In genomic region chr5:173823721-173824567, GRCh38 we compare ENCODE assay signal across 8 cellular contexts.
DNase-seq lines count a peak whose midpoint lies in the region; ATAC-seq and TF ChIP-seq lines count a peak whose summit lies in the region.

No MANE protein-coding gene starts in this region.

- no peak overlapping the region for H2AFZ ChIP-seq in PC-9
- H2AFZ ChIP-seq in neuronal stem cell (ENCODE audit: low read length): no peak overlapping the region

- H2BK15ac ChIP-seq in neuronal stem cell (ENCODE audit: low read length): no peak overlapping the region

- H2AK5ac ChIP-seq in neuronal stem cell (ENCODE audit: low read depth, low read length): peak overlapping the region; percentile 10

- H4K20me1 ChIP-seq in PC-9 (ENCODE audit: insufficient read depth): no peaks in the 10 kb centered on the region

- no peaks in the 10 kb centered on the region for H3K27me3 Mint-ChIP-seq in Caco-2 (ENCODE audit: insufficient read depth, unreplicated experiment)

- H3K9ac ChIP-seq in neuronal stem cell (ENCODE audit: low read depth, low read length, poor library complexity): no peak overlapping the region

- H3K27me3 ChIP-seq in Caco-2 (replicated peaks; ENCODE audit: control insufficient read depth, insufficient read depth, low read length) (no peaks in the 10 kb centered on the region), PC-9 (ENCODE audit: insufficient read depth, low read depth) (no peaks in the 10 kb centered on the region), esophagus (ENCODE audit: control insufficient read depth in 1 of 2, insufficient read depth in 2 of 2, low read length in 2 of 2) (no peaks in the 10 kb centered on the region), neuronal stem cell (ENCODE audit: control insufficient read depth in 3 of 3, insufficient read depth in 3 of 3, low read depth in 1 of 3, low read length in 3 of 3) (peaks cover 0 to 4% (median 0%) of the 10 kb centered on the region in 3 experiments)

- no peaks in the 10 kb centered on the region for H3K9me2 ChIP-seq in PC-9 (ENCODE audit: insufficient read depth)

- no peak overlapping the region for H2BK120ac ChIP-seq in neuronal stem cell (ENCODE audit: low read depth, low read length)

- no peak overlapping the region for H2BK12ac ChIP-seq in neuronal stem cell (ENCODE audit: low read length)

- no peak overlapping the region for H3K4me3 ChIP-seq in Caco-2 (ENCODE audit: low read depth, low read length)
- H3K4me3 ChIP-seq in PC-9: peak overlapping the region; percentile 25; the same call in 1 of the 2 replicates
- H3K4me3 ChIP-seq in esophagus (ENCODE audit: low read depth in 1 of 2, low read length in 2 of 2): no peak overlapping the region
- H3K4me3 ChIP-seq in neuronal stem cell (ENCODE audit: low read length in 2 of 2): no peak overlapping the region

- peaks cover 21% of the 10 kb centered on the region for H3K9me3 Mint-ChIP-seq in Caco-2 (ENCODE audit: unreplicated experiment)

- no peak overlapping the region for H3K23ac ChIP-seq in neuronal stem cell (ENCODE audit: low read depth, low read length, poor library complexity)

- H3K27ac ChIP-seq in PC-9 (peak overlapping the region; percentile 77), esophagus (ENCODE audit: low read depth in 2 of 2, low read length in 1 of 2) (peak overlapping the region; percentile 62 to 68), neuronal stem cell (replicated peaks; ENCODE audit: low read length) (no peak overlapping the region)

- intact Hi-C loops in Caco-2 (cut with micrococcal nuclease; ENCODE audit: unreplicated experiment): loop anchor here (1.0 to 5.0 kb wide), 9 partner anchors 33 to 207 kb away; partner anchors contain the start of gene BOD1
- intact Hi-C loops in PC-9 (cut with micrococcal nuclease; ENCODE audit: unreplicated experiment): loop anchor here (1.0 to 10.0 kb wide), 12 partner anchors 21 to 499 kb away; partner anchors contain the start of gene STC2

- no peak overlapping the region for H3K14ac ChIP-seq in neuronal stem cell (ENCODE audit: low read length)

- BruUV-seq in Caco-2 (replicated peaks; lab: Mats Ljungman, UMichigan) (TSS peak; percentile 79), PC-9 (replicated peaks; lab: Mats Ljungman, UMichigan) (TSS peak; percentile 74)

- peak overlapping the region; percentile 61 for H3K4me3 Mint-ChIP-seq in Caco-2 (ENCODE audit: unreplicated experiment)

- H3K36me3 Mint-ChIP-seq in Caco-2 (ENCODE audit: insufficient read depth, unreplicated experiment): peaks cover 6% of the 10 kb centered on the region

- no peaks in the 10 kb centered on the region for H3K79me2 ChIP-seq in PC-9 (ENCODE audit: low read depth)

- H3F3A ChIP-seq in PC-9 (ENCODE audit: insufficient read depth, low read depth): peaks cover 24% of the 10 kb centered on the region; the same call in 1 of the 2 replicates

- ATAC-seq in GM19463 (IDR thresholded peaks at IDR 0.05; ENCODE audit: unreplicated experiment): no peak

- peaks cover 49% of the 10 kb centered on the region for H3K4me1 Mint-ChIP-seq in Caco-2 (ENCODE audit: low read depth, unreplicated experiment)

- POLR2A ChIA-PET in Caco-2 (lab: Charles Lee): interaction anchor here (0.6 to 1.7 kb wide), 6 partner anchors 58 to 496 kb away, joined by 3 to 9 read pairs (median 3); partner anchors contain the start of genes CPEB4 and STC2
- POLR2A ChIA-PET in PC-9 (lab: Charles Lee; ENCODE audit: unreplicated experiment): interaction anchor here (0.5 to 1.2 kb wide), 5 partner anchors 29 to 1053 kb away, joined by 3 to 11 read pairs (median 6); no protein-coding TSS in a partner anchor

- DNase-seq in Caco-2 (peak; percentile 91), PC-9 (peak; percentile 82 to 98), neuronal stem cell (ENCODE audit: low spot score) (peak; percentile 5), NOMO-1 treated with DMSO at 0.1 percent for 48 hours (lab: John Stamatoyannopoulos, UW; ENCODE audit: unreplicated experiment) (no peak), NCI-H1694 (lab: John Stamatoyannopoulos, UW) (no peak), NCI-H2029 (lab: John Stamatoyannopoulos, UW) (no peak)

- no peak overlapping the region for H4K91ac ChIP-seq in neuronal stem cell (ENCODE audit: low read depth, low read length, poor library complexity)

- no peaks in the 10 kb centered on the region for H3K9me3 ChIP-seq in Caco-2
- H3K9me3 ChIP-seq in PC-9 (ENCODE audit: insufficient read depth, low read depth): no peaks in the 10 kb centered on the region; the same call in 1 of the 2 replicates
- no peaks in the 10 kb centered on the region for H3K9me3 ChIP-seq in esophagus (ENCODE audit: control insufficient read depth in 2 of 2, insufficient read depth in 1 of 2, low read depth in 1 of 2, low read length in 1 of 2)
- no peaks in the 10 kb centered on the region for H3K9me3 ChIP-seq in neuronal stem cell (replicated peaks in 1 of 2; ENCODE audit: control insufficient read depth in 2 of 2, insufficient read depth in 1 of 2, low read depth in 1 of 2, low read length in 2 of 2)

- H4K8ac ChIP-seq in neuronal stem cell (ENCODE audit: low read depth, low read length): no peak overlapping the region

- H2BK5ac ChIP-seq in neuronal stem cell (ENCODE audit: low read length): no peak overlapping the region

- TF ChIP-seq CTCF in Caco-2 (IDR thresholded peaks at IDR 0.05; ENCODE audit: insufficient read depth in 1 of 2, low read depth in 1 of 2, low read length in 1 of 2, severe bottlenecking in 1 of 2, unreplicated experiment in 1 of 2): no peak
- no peak for TF ChIP-seq CTCF in PC-9 (conservative IDR thresholded peaks at IDR 0.05)

- H3K27ac Mint-ChIP-seq in Caco-2 (ENCODE audit: unreplicated experiment): peak overlapping the region; percentile 95

- CTCF ChIA-PET in Caco-2 (lab: Charles Lee) (interaction anchor here (0.7 to 1.5 kb wide), 5 partner anchors 48 to 179 kb away, joined by 3 to 5 read pairs (median 4); no protein-coding TSS in a partner anchor), PC-9 (lab: Charles Lee) (interaction anchor here (0.7 kb wide), 1 partner anchor 97 kb away, joined by 3 read pairs; no protein-coding TSS in a partner anchor)

- H3K79me1 ChIP-seq in neuronal stem cell (ENCODE audit: low read depth, low read length): no peaks in the 10 kb centered on the region

- H3K4me2 ChIP-seq in PC-9: peak overlapping the region; percentile 62
- no peak overlapping the region for H3K4me2 ChIP-seq in neuronal stem cell (ENCODE audit: insufficient read depth, low read length, poor library complexity, severe bottlenecking)

- H3K18ac ChIP-seq in neuronal stem cell (ENCODE audit: low read length): no peak overlapping the region

- H3K36me3 ChIP-seq in Caco-2 (ENCODE audit: control insufficient read depth, insufficient read depth, low read length): no peaks in the 10 kb centered on the region
- H3K36me3 ChIP-seq in PC-9 (ENCODE audit: low read depth): no peaks in the 10 kb centered on the region
- no peaks in the 10 kb centered on the region for H3K36me3 ChIP-seq in esophagus (ENCODE audit: control insufficient read depth in 2 of 2, insufficient read depth in 2 of 2, low read length in 1 of 2)
- no peaks in the 10 kb centered on the region for H3K36me3 ChIP-seq in neuronal stem cell (replicated peaks in 1 of 2; ENCODE audit: control insufficient read depth in 2 of 2, insufficient read depth in 2 of 2, low read length in 2 of 2)

- H3K4me1 ChIP-seq in Caco-2 (peaks cover 52% of the 10 kb centered on the region), PC-9 (replicated peaks; ENCODE audit: insufficient read depth) (peaks cover 58% of the 10 kb centered on the region), esophagus (ENCODE audit: control insufficient read depth in 2 of 2, insufficient read depth in 2 of 2, low read length in 1 of 2) (peaks cover 0 to 9% of the 10 kb centered on the region in 2 donors), neuronal stem cell (ENCODE audit: control insufficient read depth in 2 of 2, insufficient read depth in 1 of 2, low read depth in 1 of 2, low read length in 2 of 2) (peaks cover 0 to 14% of the 10 kb centered on the region in 2 donors)

- 62 to 71% methylated on average over 10 of the region's 10 CpGs for WGBS in esophagus, 2 donors
- WGBS in neuronal stem cell (ENCODE audit: extremely low coverage in 2 of 2, insufficient read length in 2 of 2, insufficient replicate concordance in 1 of 2), 2 donors: no CpG with 5 or more reads among the region's 10 CpGs

- H3K4ac ChIP-seq in neuronal stem cell (ENCODE audit: low read length): no peak overlapping the region

Comparison
In these comparisons a context has a peak if more than half of its experiments do, and no peak if none do; other contexts are left out.
1. DNase-seq: peak in Caco-2 (2 of 2), PC-9 (2 of 2) and neuronal stem cell (single experiment); none in NOMO-1 treated with DMSO at 0.1 percent for 48 hours (single experiment), NCI-H1694 (single experiment) and NCI-H2029 (single experiment).